Comparison of ENCODE assay signal across 23 cellular contexts in the genomic region with DNA sequence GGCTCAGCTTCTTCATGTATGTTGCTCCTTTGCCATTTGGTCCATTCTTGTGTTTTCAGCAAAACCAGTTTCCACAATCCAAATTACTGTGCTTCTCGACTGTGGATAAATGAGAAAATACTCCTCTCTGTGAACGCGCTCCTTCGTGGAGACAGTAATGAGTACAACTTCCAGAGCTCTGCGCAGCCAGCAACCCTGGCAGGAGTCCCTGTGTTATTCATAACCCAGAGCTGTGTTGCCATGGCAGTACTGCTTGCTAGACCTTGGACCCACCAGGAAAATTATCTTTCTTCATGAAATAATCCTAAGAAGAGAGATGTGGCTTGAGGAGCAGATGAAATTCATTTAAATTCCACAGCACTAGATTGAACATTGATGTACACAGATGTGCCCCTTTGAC.
DNase-seq lines count a peak whose midpoint lies in the region; ATAC-seq and TF ChIP-seq lines count a peak whose summit lies in the region.
"Had no signal": no experiment of that assay in that cellular context is flagged by ENCODE, and none has a peak within 500 bp of the region (broad histone marks: within the 10 kb centered on the region; RNA-seq: fewer than 3 reads in every experiment).

No MANE protein-coding gene starts in this region.

- CTCF ChIA-PET in A673 (lab: Charles Lee), result no interaction called here

- H3K9me3 ChIP-seq in esophagus muscularis mucosa (no peaks in the 10 kb centered on the region), right cardiac atrium (ENCODE audit: control insufficient read depth, low read length) (no peaks in the 10 kb centered on the region), A673 (ENCODE audit: low read depth, low read length, poor library complexity, severe bottlenecking) (no peaks in the 10 kb centered on the region)
- H3K9me3 ChIP-seq: thyroid gland had no signal

- no peaks in the 10 kb centered on the region for H3K27me3 ChIP-seq in esophagus muscularis mucosa
- no peaks in the 10 kb centered on the region for H3K27me3 ChIP-seq in right cardiac atrium (ENCODE audit: control insufficient read depth, insufficient read depth)
- peaks cover 28% of the 10 kb centered on the region for H3K27me3 ChIP-seq in A673 (replicated peaks; ENCODE audit: insufficient read depth, low read depth, low read length, poor library complexity)
- H3K27me3 ChIP-seq: neural progenitor cell, thyroid gland had no signal

- TF ChIP-seq POLR2A in esophagus muscularis mucosa (IDR thresholded peaks at IDR 0.05; ENCODE audit: low read depth), result no peak

- BruUV-seq in A673 (replicated peaks; lab: Mats Ljungman, UMichigan), result no TSS peak

- H3K4me3 ChIP-seq in esophagus muscularis mucosa, result peak overlapping the region in 3 of 4 donors; percentile 3 to 16 (median 15)
- no peak overlapping the region for H3K4me3 ChIP-seq in right cardiac atrium (ENCODE audit: low read length)
- no peak overlapping the region for H3K4me3 ChIP-seq in A673 (ENCODE audit: low read depth, low read length, poor library complexity, severe bottlenecking)
- H3K4me3 ChIP-seq: neural progenitor cell, thyroid gland had no signal

- H3K4me1 ChIP-seq in esophagus muscularis mucosa (peaks cover under 1 to 37% (median 34%) of the 10 kb centered on the region in 4 donors), right cardiac atrium (ENCODE audit: control insufficient read depth, insufficient read depth, low read length) (peaks cover 3% of the 10 kb centered on the region), A673 (ENCODE audit: insufficient read depth, low read length, poor library complexity, severe bottlenecking) (no peaks in the 10 kb centered on the region)
- H3K4me1 ChIP-seq: neural progenitor cell, thyroid gland had no signal

- no peak for TF ChIP-seq EP300 in esophagus muscularis mucosa (IDR thresholded peaks at IDR 0.05)

- POLR2A ChIA-PET in A673 (lab: Charles Lee; ENCODE audit: low non-redundant PET), result no interaction called here

- intact Hi-C loops in esophagus muscularis mucosa (cut with DNase I) (no loop called here), right cardiac atrium (cut with DNase I) (no loop called here), posterior vena cava (cut with DNase I) (no loop called here), A673 (cut with micrococcal nuclease; ENCODE audit: unreplicated experiment) (no loop called here)

- no peak for TF ChIP-seq CTCF in esophagus muscularis mucosa (IDR thresholded peaks at IDR 0.05)
- TF ChIP-seq CTCF in A673 (conservative IDR thresholded peaks at IDR 0.05; ENCODE audit: low read depth, low read length), result no peak

- H3K36me3 ChIP-seq in esophagus muscularis mucosa (no peaks in the 10 kb centered on the region), A673 (ENCODE audit: insufficient read depth, low read length, poor library complexity, severe bottlenecking) (no peaks in the 10 kb centered on the region)
- H3K36me3 ChIP-seq: neural progenitor cell, thyroid gland had no signal

- DNase-seq in esophagus muscularis mucosa (ENCODE audit: extremely low spot score) (peak; percentile 83), right cardiac atrium (peak; percentile 67 to 89 (median 84)), posterior vena cava (ENCODE audit: low spot score) (peak; percentile 85), DMS114 treated with DMSO at 0.1 percent for 48 hours (lab: John Stamatoyannopoulos, UW; ENCODE audit: unreplicated experiment) (no peak), NCI-H446 (lab: John Stamatoyannopoulos, UW) (no peak), A673 (ENCODE audit: low spot score) (no peak)
- DNase-seq: activated CD4-positive, alpha-beta T cell treated with anti-CD3 and anti-CD28 coated beads for 48 hours; activated CD8-positive, alpha-beta memory T cell treated with anti-CD3 and anti-CD28 coated beads, Interleukin-2, amount 10 ng/mL, durations not matched to agents 7 days and 5 days; effector CD4-positive, alpha-beta T cell; GOT3; Karpas-422; mesendoderm; NCI-H1092; NCI-H2107; NCI-H526; retina; stimulated activated CD4-positive, alpha-beta T cell treated with anti-CD3 and anti-CD28 coated beads, Interleukin-15, amount 100 ng/mL, for 24 hours; SW 1271; thyroid gland had no signal

- H3K27ac ChIP-seq in esophagus muscularis mucosa (replicated peaks in 1 of 4), result peak overlapping the region; percentile 76 to 83 (median 82)
- peak overlapping the region; percentile 30 for H3K27ac ChIP-seq in right cardiac atrium (ENCODE audit: low read length)
- H3K27ac ChIP-seq in A673 (ENCODE audit: low read depth, low read length, poor library complexity, severe bottlenecking), result no peak overlapping the region
- H3K27ac ChIP-seq: neural progenitor cell, thyroid gland had no signal

- ATAC-seq in right cardiac atrium (peak; percentile 89 to 93), HG02970 (IDR thresholded peaks at IDR 0.05; ENCODE audit: low FRiP score, unreplicated experiment) (no peak)
- ATAC-seq: activated CD8-positive, alpha-beta memory T cell treated with anti-CD3 and anti-CD28 coated beads, Interleukin-2, amount 10 ng/mL, durations not matched to agents 7 days and 5 days; activated T-helper 17 cell treated with anti-CD3 and anti-CD28 coated beads, Interleukin-2, amount 50 U/mL, for 72 hours; esophagus mucosa had no signal

- 28% methylated on average over 5 of the region's 5 CpGs for WGBS in esophagus muscularis mucosa
- WGBS in right cardiac atrium, result 59% methylated on average over 5 of the region's 5 CpGs

Comparison
In these comparisons a context has a peak if more than half of its experiments do, and no peak if none do; other contexts are left out.
1. DNase-seq: peak in esophagus muscularis mucosa (single experiment), right cardiac atrium (3 of 3) and posterior vena cava (single experiment); none in DMS114 treated with DMSO at 0.1 percent for 48 hours (single experiment), NCI-H446 (0 of 2) and A673 (single experiment).
2. H3K4me3 ChIP-seq: peak in esophagus muscularis mucosa (3 of 4); none in right cardiac atrium (single experiment) and A673 (single experiment).